ENCODE assay signal across 12 cellular contexts in the genomic region with DNA sequence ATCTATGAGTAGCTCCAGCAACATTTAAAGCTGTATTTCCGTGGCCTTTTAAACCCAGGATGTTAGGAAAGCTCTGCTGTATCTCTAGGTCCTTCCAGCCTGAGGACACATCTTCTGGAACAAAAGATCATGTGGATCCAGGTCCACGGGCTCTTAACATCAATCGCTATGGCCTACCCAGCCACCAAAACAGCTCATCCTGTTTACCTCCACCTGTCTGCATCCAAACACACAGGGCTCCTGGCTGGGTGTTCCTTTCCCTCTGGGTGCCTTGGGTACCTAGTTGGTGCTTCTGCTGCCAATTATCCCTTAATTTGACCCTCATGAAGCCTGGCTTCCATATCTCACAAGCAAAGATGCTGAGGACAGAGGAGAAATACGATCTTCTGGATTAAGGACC. TPM values are rescaled to one million over a fixed set of nuclear protein-coding genes. Genes with fewer than 3 reads are reported as not detected.
DNase-seq lines count a peak whose midpoint lies in the region; ATAC-seq, FAIRE-seq and TF ChIP-seq lines count a peak whose summit lies in the region.
"Had no signal": no experiment of that assay in that cellular context is flagged by ENCODE, and none has a peak within 500 bp of the region (broad histone marks: within the 10 kb centered on the region; RNA-seq: fewer than 3 reads in every experiment).

No MANE protein-coding gene starts in this region.

- TF ChIP-seq CTCF in Loucy (conservative IDR thresholded peaks at IDR 0.05; ENCODE audit: low read length) = no peak
- TF ChIP-seq CTCF in dorsolateral prefrontal cortex (IDR thresholded peaks at IDR 0.05 in 54 of 56, conservative IDR thresholded peaks at IDR 0.05 in 2 of 56; ENCODE audit: low read depth in 1 of 56, partially characterized antibody in 56 of 56) = no peak
- TF ChIP-seq CTCF in osteoblast (IDR thresholded peaks at IDR 0.05; ENCODE audit: extremely low read depth, low read depth, low read length) = no peak
- TF ChIP-seq CTCF in tibial artery (IDR thresholded peaks at IDR 0.05) = no peak

- H3K9me3 ChIP-seq in Loucy (ENCODE audit: insufficient read depth, low read depth, low read length) = no peaks in the 10 kb centered on the region
- no peaks in the 10 kb centered on the region for H3K9me3 ChIP-seq in osteoblast (ENCODE audit: low read depth, low read length)
- H3K9me3 ChIP-seq in tibial artery = no peaks in the 10 kb centered on the region
- H3K9me3 ChIP-seq in SJCRH30 (replicated peaks) = no peaks in the 10 kb centered on the region

- no peak for DNase-seq in dorsolateral prefrontal cortex
- DNase-seq in osteoblast (ENCODE audit: insufficient read length, low spot score, missing footprints) = no peak
- DNase-seq in tibial artery = no peak
- DNase-seq in SJCRH30 = no peak
- no peak for DNase-seq in GM19239 (ENCODE audit: insufficient read length, low spot score)
- DNase-seq: NCI-H2029 treated with DMSO at 0.1 percent for 48 hours had no signal

- no peaks in the 10 kb centered on the region for H3K79me2 ChIP-seq in Loucy (ENCODE audit: insufficient read depth, low read length)
- peaks cover 78% of the 10 kb centered on the region for H3K79me2 ChIP-seq in osteoblast (ENCODE audit: insufficient read depth, low read length)
- H3K79me2 ChIP-seq: parathyroid adenoma had no signal

- H3K27me3 ChIP-seq in Loucy (ENCODE audit: insufficient read depth, low read length, poor library complexity, severe bottlenecking) (no peaks in the 10 kb centered on the region), dorsolateral prefrontal cortex (peaks cover 0 to 7% (median 0%) of the 10 kb centered on the region in 45 donors), osteoblast (ENCODE audit: insufficient read depth, low read length) (no peaks in the 10 kb centered on the region), tibial artery (no peaks in the 10 kb centered on the region), SJCRH30 (no peaks in the 10 kb centered on the region)

- H3K4me3 ChIP-seq in Loucy (ENCODE audit: low read length, poor library complexity, severe bottlenecking) = no peak overlapping the region
- H3K4me3 ChIP-seq in dorsolateral prefrontal cortex = peak overlapping the region in 20 of 59 donors; percentile 6 to 86 (median 51)
- H3K4me3 ChIP-seq in osteoblast (ENCODE audit: insufficient read depth, low read length) = no peak overlapping the region
- H3K4me3 ChIP-seq in tibial artery = peak overlapping the region in 1 of 2 donors; percentile 74
- H3K4me3 ChIP-seq in SJCRH30 = no peak overlapping the region
- H3K4me3 ChIP-seq: K562 had no signal

- no peak for FAIRE-seq in GM19239 (lab: Jason Lieb, UNC)

- H2AFZ ChIP-seq in Loucy (ENCODE audit: low read length) = no peak overlapping the region
- H2AFZ ChIP-seq in osteoblast (ENCODE audit: low read length) = no peak overlapping the region
- H2AFZ ChIP-seq: parathyroid adenoma had no signal

- H3K27ac ChIP-seq in dorsolateral prefrontal cortex = peak overlapping the region; percentile 21 to 99 (median 96)
- peak overlapping the region; percentile 31 for H3K27ac ChIP-seq in osteoblast (ENCODE audit: low read depth, low read length)
- peak overlapping the region; percentile 98 to 99 for H3K27ac ChIP-seq in tibial artery
- H3K27ac ChIP-seq in SJCRH30 = no peak overlapping the region
- H3K27ac ChIP-seq: HL-60, parathyroid adenoma had no signal

- intact Hi-C loops in dorsolateral prefrontal cortex (cut with DNase I) (no loop called here), tibial artery (cut with DNase I; ENCODE audit: low total_unique reads) (no loop called here)

- H3K9me2 ChIP-seq in Loucy (replicated peaks; ENCODE audit: low read depth, low read length) = no peaks in the 10 kb centered on the region

- H3K4me2 ChIP-seq in Loucy (ENCODE audit: low read depth, low read length, poor library complexity, severe bottlenecking) (peak overlapping the region; percentile 46), osteoblast (ENCODE audit: insufficient read depth, low read length) (no peak overlapping the region)

- no peaks in the 10 kb centered on the region for H3K36me3 ChIP-seq in Loucy (ENCODE audit: insufficient read depth, low read length)
- peaks cover 43% of the 10 kb centered on the region for H3K36me3 ChIP-seq in osteoblast (ENCODE audit: insufficient read depth, low read length)
- peaks cover 48 to 57% (median 50%) of the 10 kb centered on the region in 3 donors for H3K36me3 ChIP-seq in tibial artery
- no peaks in the 10 kb centered on the region for H3K36me3 ChIP-seq in SJCRH30

- no peak for ATAC-seq in GM21381 (IDR thresholded peaks at IDR 0.05; ENCODE audit: unreplicated experiment)

- no peak overlapping the region for H3K9ac ChIP-seq in Loucy (ENCODE audit: low read depth, low read length, poor library complexity, severe bottlenecking)
- H3K9ac ChIP-seq: parathyroid adenoma had no signal

- peaks cover 26% of the 10 kb centered on the region for H3K4me1 ChIP-seq in Loucy (ENCODE audit: insufficient read depth, low read length, poor library complexity, severe bottlenecking)
- peaks cover 41% of the 10 kb centered on the region for H3K4me1 ChIP-seq in osteoblast (ENCODE audit: insufficient read depth, low read length)
- H3K4me1 ChIP-seq in tibial artery = peaks cover 0 to 69% (median 50%) of the 10 kb centered on the region in 4 donors
- no peaks in the 10 kb centered on the region for H3K4me1 ChIP-seq in SJCRH30

- no peaks in the 10 kb centered on the region for H3F3A ChIP-seq in Loucy (ENCODE audit: low read depth)

- H4K20me1 ChIP-seq in Loucy (ENCODE audit: insufficient read depth, low read length, poor library complexity, severe bottlenecking) = no peaks in the 10 kb centered on the region
- peaks cover 47% of the 10 kb centered on the region for H4K20me1 ChIP-seq in osteoblast (ENCODE audit: insufficient read depth, low read length)

RNA-seq across cellular contexts. Expression of gene PMP22, which starts 7.0 kb away (rescaled TPM):
- 100 to 1,000 TPM in 76 of 120 experiments, 10 to 100 TPM in 44; 40.1 to 373 (median 122) TPM for total RNA-seq in dorsolateral prefrontal cortex
- 151 and 163 TPM in 2 replicates for total RNA-seq in osteoblast
- total RNA-seq in SJCRH30 (2014; rRNA removed; shearing (Covaris generic)) = 7.2 and 7.9 TPM in 2 replicates
- total RNA-seq: activated T-cell treated with anti-CD3 and anti-CD28 coated beads, Interleukin-2, amount 50 U/mL, for 72 hours had no signal
